12 cellular contexts compared by ENCODE assay signal in the genomic region with DNA sequence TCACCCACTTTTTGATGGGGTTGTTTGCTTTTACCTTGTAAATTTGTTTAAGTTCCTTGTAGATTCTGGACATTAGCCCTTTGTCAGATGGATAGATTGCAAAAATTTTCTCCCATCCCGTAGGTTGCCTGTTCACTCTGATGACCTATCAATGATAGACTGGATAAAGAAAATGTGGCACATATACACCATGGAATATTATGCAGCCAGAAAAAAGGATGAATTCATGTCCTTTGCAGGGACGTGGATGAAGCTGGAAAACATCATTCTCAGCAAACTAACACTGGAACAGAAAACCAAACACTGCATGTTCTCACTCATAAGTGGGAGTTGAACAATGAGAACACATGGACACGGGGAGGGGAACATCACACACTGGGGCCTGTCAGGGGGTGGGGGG. TPM values are rescaled to one million over a fixed set of nuclear protein-coding genes. Genes with fewer than 3 reads are reported as not detected.
"Had no signal": no experiment of that assay in that cellular context is flagged by ENCODE, and none has a peak within 500 bp of the region (broad histone marks: within the 10 kb centered on the region; RNA-seq: fewer than 3 reads in every experiment).

No MANE protein-coding gene starts in this region.

RNA-seq across cellular contexts. Expression of a gene that starts 15.5 kb away (rescaled TPM):
- total RNA-seq: kidney epithelial cell had no signal

RNA-seq across cellular contexts. Expression of a gene that starts 44.8 kb away (rescaled TPM):
- total RNA-seq: kidney; left cardiac atrium; left colon; left ventricle myocardium inferior; left ventricle myocardium superior; liver; lower lobe of right lung; mesenteric fat pad; mucosa of gallbladder; naive thymus-derived CD4-positive, alpha-beta T cell had no signal

RNA-seq across cellular contexts. Expression of a gene that starts 58.0 kb away (rescaled TPM):
- total RNA-seq: lung microvascular endothelial cell had no signal
- polyA plus RNA-seq: naive thymus-derived CD4-positive, alpha-beta T cell had no signal
